In genomic region chr15:28979208-28979891, GRCh38 we compare ENCODE assay signal across 29 cellular contexts.
A peak's percentile ranks its signal among the peaks of the same experiment; 100 is the strongest.
DNase-seq lines count a peak whose midpoint lies in the region; ATAC-seq and TF ChIP-seq lines count a peak whose summit lies in the region.
"Had no signal": no experiment of that assay in that cellular context is flagged by ENCODE, and none has a peak within 500 bp of the region (broad histone marks: within the 10 kb centered on the region; RNA-seq: fewer than 3 reads in every experiment).

No MANE protein-coding gene starts in this region.

- no peak overlapping the region for H3K27ac ChIP-seq in right atrium auricular region
- H3K27ac ChIP-seq: RWPE1, skin epidermis had no signal

- H3K36me3 ChIP-seq in right atrium auricular region = no peaks in the 10 kb centered on the region
- H3K36me3 ChIP-seq: BE2C had no signal

- H3K4me1 ChIP-seq in right atrium auricular region = no peaks in the 10 kb centered on the region

- H3K36me3 Mint-ChIP-seq in osteocyte (ENCODE audit: unreplicated experiment) = no peaks in the 10 kb centered on the region
- H3K36me3 Mint-ChIP-seq: naive B cell; stimulated activated naive B cell treated with anti-CD40 and anti-IgM and Interleukin-4, amounts not matched to agents 10 μg/mL and 1 μg/mL and 100 μg/mL, for 72 hours; WTC11 had no signal

- no peak overlapping the region for H3K4me3 Mint-ChIP-seq in osteocyte (ENCODE audit: unreplicated experiment)
- H3K4me3 Mint-ChIP-seq: activated CD4-positive, alpha-beta T cell treated with anti-CD3 and anti-CD28 coated beads, Interleukin-2, amount 10 ng/mL, durations not matched to agents 24 days and 14 days; CD8-positive, alpha-beta T cell; mesothelial cell of epicardium; naive B cell; stimulated activated naive B cell treated with anti-CD40 and anti-IgM and Interleukin-4, amounts not matched to agents 10 μg/mL and 1 μg/mL and 100 μg/mL, for 72 hours; WTC11 had no signal

- no peak for ATAC-seq in Right ventricle myocardium superior (ENCODE audit: poor library complexity)
- no peak for ATAC-seq in HG03097 (IDR thresholded peaks at IDR 0.05; ENCODE audit: low FRiP score, unreplicated experiment)
- no peak for ATAC-seq in GM18907 (IDR thresholded peaks at IDR 0.05; ENCODE audit: unreplicated experiment)
- ATAC-seq: CD8-positive, alpha-beta T cell; left ventricle myocardium superior; stimulated activated naive B cell treated with anti-CD40 and anti-IgM and Interleukin-4, amounts not matched to agents 10 μg/mL and 1 μg/mL and 100 μg/mL, for 72 hours; WTC11 had no signal

- H3K4me1 Mint-ChIP-seq in osteocyte (ENCODE audit: unreplicated experiment) = peaks cover 28% of the 10 kb centered on the region
- H3K4me1 Mint-ChIP-seq: activated CD4-positive, alpha-beta T cell treated with anti-CD3 and anti-CD28 coated beads, Interleukin-2, amount 10 ng/mL, durations not matched to agents 24 days and 14 days; naive B cell; stimulated activated naive B cell treated with anti-CD40 and anti-IgM and Interleukin-4, amounts not matched to agents 10 μg/mL and 1 μg/mL and 100 μg/mL, for 72 hours had no signal

- no peaks in the 10 kb centered on the region for H3K9me3 ChIP-seq in right atrium auricular region
- H3K9me3 ChIP-seq: BE2C, SK-N-SH had no signal

- no peaks in the 10 kb centered on the region for H3K9me3 Mint-ChIP-seq in osteocyte (ENCODE audit: unreplicated experiment)
- H3K9me3 Mint-ChIP-seq: activated CD4-positive, alpha-beta T cell treated with anti-CD3 and anti-CD28 coated beads, Interleukin-2, amount 10 ng/mL, durations not matched to agents 24 days and 14 days; CD8-positive, alpha-beta T cell; naive B cell; stimulated activated naive B cell treated with anti-CD40 and anti-IgM and Interleukin-4, amounts not matched to agents 10 μg/mL and 1 μg/mL and 100 μg/mL, for 72 hours; WTC11 had no signal

- H3K4me3 ChIP-seq in right atrium auricular region = no peak overlapping the region
- H3K4me3 ChIP-seq: skin epidermis had no signal

- no peaks in the 10 kb centered on the region for H3K27me3 Mint-ChIP-seq in osteocyte (ENCODE audit: unreplicated experiment)

- peak; percentile 48 for DNase-seq in right atrium auricular region (ENCODE audit: low spot score)
- no peak for DNase-seq in Right ventricle myocardium superior
- peak; percentile 82 for DNase-seq in foreskin melanocyte
- peak; percentile 64 for DNase-seq in osteocyte (ENCODE audit: extremely low spot score, unreplicated experiment)
- DNase-seq in NCI-H1092 treated with DMSO at 0.1 percent for 48 hours (lab: John Stamatoyannopoulos, UW) = no peak
- DNase-seq: activated CD4-positive, alpha-beta T cell treated with anti-CD3 and anti-CD28 coated beads, Interleukin-2, amount 10 ng/mL, durations not matched to agents 24 days and 14 days; activated naive CD4-positive, alpha-beta T cell; activated T-cell treated with anti-CD3 and anti-CD28 coated beads, Interleukin-2, amount 50 U/mL, for 1 hour; BE2C; CD8-positive, alpha-beta T cell; effector memory CD4-positive, alpha-beta T cell; erythroblast; GOT3; KBM-7; left ventricle myocardium superior; naive B cell; NCI-H1105 treated with DMSO at 0.1 percent for 48 hours; NCI-H187 treated with DMSO at 0.1 percent for 48 hours; NCI-H524 treated with DMSO at 0.1 percent for 48 hours; occipital lobe; OCI-M1; SK-N-SH; stimulated activated naive B cell treated with anti-CD40 and anti-IgM and Interleukin-4, amounts not matched to agents 10 μg/mL and 1 μg/mL and 100 μg/mL, for 72 hours had no signal

- H3K27me3 ChIP-seq in right atrium auricular region = no peaks in the 10 kb centered on the region
- H3K27me3 ChIP-seq: BE2C had no signal

- no peak overlapping the region for H3K27ac Mint-ChIP-seq in osteocyte (ENCODE audit: unreplicated experiment)
- H3K27ac Mint-ChIP-seq: activated CD4-positive, alpha-beta T cell treated with anti-CD3 and anti-CD28 coated beads, Interleukin-2, amount 10 ng/mL, durations not matched to agents 24 days and 14 days; CD8-positive, alpha-beta T cell; mesothelial cell of epicardium; naive B cell; stimulated activated naive B cell treated with anti-CD40 and anti-IgM and Interleukin-4, amounts not matched to agents 10 μg/mL and 1 μg/mL and 100 μg/mL, for 72 hours; WTC11 had no signal

- TF ChIP-seq CTCF in right atrium auricular region (IDR thresholded peaks at IDR 0.05) = no peak
- TF ChIP-seq CTCF in osteocyte (IDR thresholded peaks at IDR 0.05) = no peak

- intact Hi-C loops in Right ventricle myocardium superior (cut with DNase I) = no loop called here

Comparison
In these comparisons a context has a peak if more than half of its experiments do, and no peak if none do; other contexts are left out.
1. DNase-seq: peak in right atrium auricular region (single experiment), foreskin melanocyte (single experiment) and osteocyte (single experiment); none in Right ventricle myocardium superior (single experiment) and NCI-H1092 treated with DMSO at 0.1 percent for 48 hours (single experiment).